ENCODE assay signal across 1 cellular context in genomic region chr18:48944634-48945033, GRCh38.
TF ChIP-seq lines count a peak whose summit lies in the region.

No MANE protein-coding gene starts in this region.

TF ChIP-seq in HepG2, 621 proteins besides CTCF, POLR2A, EP300 and RAD21:
- TF ChIP-seq ZNF7 (CRISPR knock-in tag; IDR thresholded peaks at IDR 0.05) (peak; percentile 89), UBTF (CRISPR knock-in tag; IDR thresholded peaks at IDR 0.05) (0 out of 2 replicates have a peak, but pooled peaks have one; percentile 28), GLI4 (CRISPR knock-in tag; IDR thresholded peaks at IDR 0.05; ENCODE audit: borderline replicate concordance) (no peak)
